9 cellular contexts compared by ENCODE assay signal in genomic region chr2:88590998-88591613, GRCh38. TPM values are rescaled to one million over a fixed set of nuclear protein-coding genes. Genes with fewer than 3 reads are reported as not detected.
DNase-seq lines count a peak whose midpoint lies in the region; ATAC-seq and TF ChIP-seq lines count a peak whose summit lies in the region.
"Had no signal": no experiment of that assay in that cellular context is flagged by ENCODE, and none has a peak within 500 bp of the region (broad histone marks: within the 10 kb centered on the region; RNA-seq: fewer than 3 reads in every experiment).

No MANE protein-coding gene starts in this region.

- no peak for TF ChIP-seq POLR2A in prostate gland (IDR thresholded peaks at IDR 0.05)

- H3K36me3 ChIP-seq in CD8-positive, alpha-beta memory T cell (ENCODE audit: insufficient read depth, low read length), result peaks cover 23% of the 10 kb centered on the region
- peaks cover 5 to 6% of the 10 kb centered on the region in 2 donors for H3K36me3 ChIP-seq in prostate gland

- H3K4me1 ChIP-seq in CD8-positive, alpha-beta memory T cell (ENCODE audit: insufficient read depth, low read length), result no peaks in the 10 kb centered on the region
- no peaks in the 10 kb centered on the region for H3K4me1 ChIP-seq in prostate gland (replicated peaks)

- H3K36me3 Mint-ChIP-seq in CD8-positive, alpha-beta memory T cell, result peaks cover 0 to 70% (median 21%) of the 10 kb centered on the region in 3 donors
- peaks cover 22% of the 10 kb centered on the region for H3K36me3 Mint-ChIP-seq in activated naive CD4-positive, alpha-beta T cell treated with anti-CD3 and anti-CD28 coated beads for 36 hours (ENCODE audit: low read depth)
- H3K36me3 Mint-ChIP-seq in glutamatergic neuron (ENCODE audit: unreplicated experiment), result no peaks in the 10 kb centered on the region

- H3K27ac Mint-ChIP-seq in CD8-positive, alpha-beta memory T cell, result peak overlapping the region in 2 of 8 donors; percentile 38 to 82
- no peak overlapping the region for H3K27ac Mint-ChIP-seq in activated naive CD4-positive, alpha-beta T cell treated with anti-CD3 and anti-CD28 coated beads for 36 hours
- H3K27ac Mint-ChIP-seq in glutamatergic neuron (ENCODE audit: unreplicated experiment), result peak overlapping the region; percentile 90
- H3K27ac Mint-ChIP-seq: stimulated activated naive CD8-positive, alpha-beta T cell treated with anti-CD3 and anti-CD28 coated beads, Interleukin-15, Interleukin-2, amounts not matched to agents 100 ng/mL and 50 ng/mL, for 24 hours had no signal

- intact Hi-C loops in activated naive CD4-positive, alpha-beta T cell treated with anti-CD3 and anti-CD28 coated beads for 36 hours (cut with micrococcal nuclease), result loop anchor here (1.0 to 2.0 kb wide), 2 partner anchors 36 to 78 kb away; partner anchors contain the start of gene EIF2AK3
- intact Hi-C loops in prostate gland (cut with DNase I), result no loop called here

- no peaks in the 10 kb centered on the region for H3K9me3 ChIP-seq in CD8-positive, alpha-beta memory T cell (ENCODE audit: low read length)
- no peaks in the 10 kb centered on the region for H3K9me3 ChIP-seq in prostate gland

- 92% methylated on average over 2 of the region's 2 CpGs for WGBS in prostate gland

- TF ChIP-seq CTCF in glutamatergic neuron (IDR thresholded peaks at IDR 0.05; ENCODE audit: partially characterized antibody, unreplicated experiment) (peak; percentile 90), prostate gland (IDR thresholded peaks at IDR 0.05) (peak; percentile 35 to 80 (median 78))

- peaks cover 0 to 7% (median 4%) of the 10 kb centered on the region in 3 donors for H3K4me1 Mint-ChIP-seq in CD8-positive, alpha-beta memory T cell
- no peaks in the 10 kb centered on the region for H3K4me1 Mint-ChIP-seq in activated naive CD4-positive, alpha-beta T cell treated with anti-CD3 and anti-CD28 coated beads for 36 hours (ENCODE audit: low read depth)
- peaks cover 13% of the 10 kb centered on the region for H3K4me1 Mint-ChIP-seq in glutamatergic neuron (ENCODE audit: low read depth, unreplicated experiment)

- H3K27me3 Mint-ChIP-seq in CD8-positive, alpha-beta memory T cell, result no peaks in the 10 kb centered on the region
- no peaks in the 10 kb centered on the region for H3K27me3 Mint-ChIP-seq in activated naive CD4-positive, alpha-beta T cell treated with anti-CD3 and anti-CD28 coated beads for 36 hours (ENCODE audit: low read depth)
- H3K27me3 Mint-ChIP-seq in glutamatergic neuron (ENCODE audit: unreplicated experiment), result no peaks in the 10 kb centered on the region
- H3K27me3 Mint-ChIP-seq: stimulated activated naive CD8-positive, alpha-beta T cell treated with anti-CD3 and anti-CD28 coated beads, Interleukin-15, Interleukin-2, amounts not matched to agents 100 ng/mL and 50 ng/mL, for 24 hours had no signal

- no peaks in the 10 kb centered on the region for H3K9me3 Mint-ChIP-seq in CD8-positive, alpha-beta memory T cell
- no peaks in the 10 kb centered on the region for H3K9me3 Mint-ChIP-seq in activated naive CD4-positive, alpha-beta T cell treated with anti-CD3 and anti-CD28 coated beads for 36 hours
- H3K9me3 Mint-ChIP-seq in glutamatergic neuron (ENCODE audit: unreplicated experiment), result no peaks in the 10 kb centered on the region
- H3K9me3 Mint-ChIP-seq: stimulated activated naive CD8-positive, alpha-beta T cell treated with anti-CD3 and anti-CD28 coated beads, Interleukin-15, Interleukin-2, amounts not matched to agents 100 ng/mL and 50 ng/mL, for 24 hours had no signal

- H3K27ac ChIP-seq in CD8-positive, alpha-beta memory T cell (ENCODE audit: low read depth, low read length), result no peak overlapping the region
- H3K27ac ChIP-seq in prostate gland, result no peak overlapping the region

- H3K4me3 Mint-ChIP-seq in CD8-positive, alpha-beta memory T cell, result no peak overlapping the region
- H3K4me3 Mint-ChIP-seq in activated naive CD4-positive, alpha-beta T cell treated with anti-CD3 and anti-CD28 coated beads for 36 hours, result no peak overlapping the region
- peak overlapping the region; percentile 53 for H3K4me3 Mint-ChIP-seq in glutamatergic neuron (ENCODE audit: unreplicated experiment)
- H3K4me3 Mint-ChIP-seq: stimulated activated naive CD8-positive, alpha-beta T cell treated with anti-CD3 and anti-CD28 coated beads, Interleukin-15, Interleukin-2, amounts not matched to agents 100 ng/mL and 50 ng/mL, for 24 hours had no signal

- DNase-seq in CD8-positive, alpha-beta memory T cell, result peak in 4 of 5 donors; percentile 7 to 56 (median 34)
- DNase-seq in NOMO-1 treated with DMSO at 0.1 percent for 48 hours (lab: John Stamatoyannopoulos, UW; ENCODE audit: unreplicated experiment), result peak; percentile 35
- DNase-seq in activated naive CD4-positive, alpha-beta T cell treated with anti-CD3 and anti-CD28 coated beads for 36 hours, result peak; percentile 60
- no peak for DNase-seq in glutamatergic neuron
- peak; percentile 40 for DNase-seq in prostate gland (ENCODE audit: low spot score)

- ATAC-seq in GM18909 (IDR thresholded peaks at IDR 0.05; ENCODE audit: poor library complexity, unreplicated experiment), result peak; percentile 88
- ATAC-seq in HG03460 (IDR thresholded peaks at IDR 0.05; ENCODE audit: unreplicated experiment), result peak; percentile 74
- ATAC-seq in GM18858 (IDR thresholded peaks at IDR 0.05; ENCODE audit: unreplicated experiment), result no peak

- no peak overlapping the region for H3K4me3 ChIP-seq in CD8-positive, alpha-beta memory T cell (ENCODE audit: low read length)
- H3K4me3 ChIP-seq in prostate gland, result no peak overlapping the region

- CTCF ChIA-PET in CD8-positive, alpha-beta memory T cell (lab: Charles Lee), result interaction anchor here (0.9 to 6.8 kb wide), 3 partner anchors 8 to 94 kb away, joined by 3 to 74 read pairs (median 3); no protein-coding TSS in a partner anchor
- CTCF ChIA-PET in activated naive CD4-positive, alpha-beta T cell treated with anti-CD3 and anti-CD28 coated beads for 36 hours (lab: Charles Lee), result interaction anchor here (1.0 to 10.8 kb wide), 9 partner anchors 10 to 101 kb away, joined by 3 to 139 read pairs (median 4); partner anchors contain the start of gene RPIA

- no peaks in the 10 kb centered on the region for H3K27me3 ChIP-seq in CD8-positive, alpha-beta memory T cell (ENCODE audit: insufficient read depth, low read length, poor library complexity, severe bottlenecking)
- no peaks in the 10 kb centered on the region for H3K27me3 ChIP-seq in prostate gland (replicated peaks; ENCODE audit: insufficient read depth)

- POLR2A ChIA-PET in CD8-positive, alpha-beta memory T cell (lab: Charles Lee), result no interaction called here

RNA-seq across cellular contexts. Expression of gene EIF2AK3, which starts 36.2 kb away (rescaled TPM):
- total RNA-seq in CD8-positive, alpha-beta memory T cell, result 10 to 100 TPM; 13.0 to 15.0 TPM
- 10.2 TPM for polyA plus RNA-seq in CD8-positive, alpha-beta memory T cell
- 10 to 100 TPM; 10.0 to 13.7 TPM for total RNA-seq in activated naive CD4-positive, alpha-beta T cell treated with anti-CD3 and anti-CD28 coated beads for 36 hours
- total RNA-seq in glutamatergic neuron (ENCODE audit: unreplicated experiment) (129 TPM), prostate gland (10 to 100 TPM; 21.4 to 39.1 TPM)
